8 cellular contexts compared by ENCODE assay signal in the genomic region with DNA sequence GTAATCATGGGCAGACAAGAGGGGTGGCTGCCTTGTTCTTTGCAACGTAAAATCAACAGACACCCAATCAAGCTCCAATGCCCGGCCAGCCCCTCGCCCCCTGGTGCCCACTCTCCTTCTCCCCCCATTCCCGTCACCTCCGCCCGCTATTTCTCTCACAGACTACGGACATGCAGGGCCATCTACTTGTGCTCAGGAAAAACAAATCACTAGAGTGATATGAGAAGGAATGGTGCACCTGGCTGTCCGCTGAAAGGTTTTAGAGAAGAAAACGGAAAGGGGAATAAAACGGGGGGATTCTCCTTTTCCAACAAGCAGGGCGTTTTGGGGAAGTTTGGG. TPM values are rescaled to one million over a fixed set of nuclear protein-coding genes. Genes with fewer than 3 reads are reported as not detected.
A peak's percentile ranks its signal among the peaks of the same experiment; 100 is the strongest.
DNase-seq lines count a peak whose midpoint lies in the region; ATAC-seq and TF ChIP-seq lines count a peak whose summit lies in the region.

No MANE protein-coding gene starts in this region.

- ATAC-seq in HG03108 (IDR thresholded peaks at IDR 0.05; ENCODE audit: unreplicated experiment), result no peak
- no peak for ATAC-seq in HG03039 (IDR thresholded peaks at IDR 0.05; ENCODE audit: unreplicated experiment)
- no peak for ATAC-seq in HG02571 (IDR thresholded peaks at IDR 0.05; ENCODE audit: unreplicated experiment)

- no peaks in the 10 kb centered on the region for H3K9me3 ChIP-seq in NT2/D1 (ENCODE audit: insufficient read depth, low read length)

- peak overlapping the region; percentile 77 for H3K9ac ChIP-seq in NT2/D1 (ENCODE audit: insufficient read length, low read depth)

- no peaks in the 10 kb centered on the region for H3K4me1 ChIP-seq in NT2/D1 (ENCODE audit: insufficient read depth, insufficient read length)

- H3K27ac Mint-ChIP-seq in endothelial cell (ENCODE audit: unreplicated experiment) (no peak overlapping the region), osteocyte (ENCODE audit: unreplicated experiment) (no peak overlapping the region)

- H3K36me3 ChIP-seq in NT2/D1 (ENCODE audit: insufficient read depth, insufficient read length, low read length), result no peaks in the 10 kb centered on the region

- peaks cover 45% of the 10 kb centered on the region for H3K27me3 ChIP-seq in NT2/D1 (ENCODE audit: insufficient read depth, insufficient read length)

- TF ChIP-seq CTCF in endothelial cell (IDR thresholded peaks at IDR 0.05; ENCODE audit: unreplicated experiment), result no peak
- no peak for TF ChIP-seq CTCF in osteocyte (IDR thresholded peaks at IDR 0.05)

- H3K36me3 Mint-ChIP-seq in endothelial cell (ENCODE audit: low read depth, unreplicated experiment), result no peaks in the 10 kb centered on the region
- H3K36me3 Mint-ChIP-seq in osteocyte (ENCODE audit: unreplicated experiment), result no peaks in the 10 kb centered on the region

- peaks cover 7% of the 10 kb centered on the region for H3K4me1 Mint-ChIP-seq in endothelial cell (ENCODE audit: unreplicated experiment)
- H3K4me1 Mint-ChIP-seq in osteocyte (ENCODE audit: unreplicated experiment), result peaks cover 10% of the 10 kb centered on the region

- H3K27me3 Mint-ChIP-seq in endothelial cell (ENCODE audit: unreplicated experiment), result peaks cover 9% of the 10 kb centered on the region
- peaks cover 63% of the 10 kb centered on the region for H3K27me3 Mint-ChIP-seq in osteocyte (ENCODE audit: unreplicated experiment)

- peak overlapping the region; percentile 85 for H3K4me3 Mint-ChIP-seq in endothelial cell (ENCODE audit: unreplicated experiment)
- peak overlapping the region; percentile 84 for H3K4me3 Mint-ChIP-seq in osteocyte (ENCODE audit: unreplicated experiment)

- peak overlapping the region; percentile 75 for H3K4me3 ChIP-seq in NT2/D1 (ENCODE audit: insufficient read length, low read depth)

- H3K9me3 Mint-ChIP-seq in endothelial cell (ENCODE audit: unreplicated experiment) (no peaks in the 10 kb centered on the region), osteocyte (ENCODE audit: unreplicated experiment) (no peaks in the 10 kb centered on the region)

- DNase-seq in D341Med (ENCODE audit: low spot score) (peak; percentile 38), NT2/D1 (ENCODE audit: low read depth, low spot score) (no peak), endothelial cell (ENCODE audit: low spot score) (peak; percentile 15), osteocyte (ENCODE audit: extremely low spot score, unreplicated experiment) (no peak), NCI-H146 treated with DMSO at 0.1 percent for 48 hours (lab: John Stamatoyannopoulos, UW; ENCODE audit: unreplicated experiment) (no peak)

RNA-seq across cellular contexts. Expression of gene GRM8, which starts 0.4 kb away (rescaled TPM):
- total RNA-seq in endothelial cell (ENCODE audit: unreplicated experiment) (1.5 TPM), osteocyte (0.51 and 0.86 TPM in 2 replicates)

Comparison
In these comparisons a context has a peak if more than half of its experiments do, and no peak if none do; other contexts are left out.
1. DNase-seq: peak in D341Med (single experiment) and endothelial cell (single experiment); none in NT2/D1 (single experiment), osteocyte (single experiment) and NCI-H146 treated with DMSO at 0.1 percent for 48 hours (single experiment).